ENCODE assay signal across 2 cellular contexts in the genomic region with DNA sequence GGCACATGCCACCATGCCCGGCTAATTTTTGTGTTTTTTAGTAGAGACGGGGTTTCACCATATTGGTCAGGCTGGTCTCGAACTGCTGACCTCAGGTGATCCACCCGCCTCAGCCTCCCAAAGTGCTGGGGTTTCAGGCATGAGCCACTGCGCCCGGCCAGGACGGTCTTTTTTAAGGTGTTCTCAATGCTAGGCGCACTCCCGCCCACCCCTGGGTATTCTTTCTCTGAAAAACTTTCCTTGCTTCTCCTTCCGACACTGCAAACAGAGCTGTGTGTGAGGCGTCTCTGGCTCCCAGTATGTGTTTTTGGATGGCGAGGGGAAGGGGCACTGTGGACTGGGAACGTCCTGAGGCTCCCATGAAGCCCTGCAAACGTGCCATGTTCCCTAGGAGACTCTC. TPM values are rescaled to one million over a fixed set of nuclear protein-coding genes. Genes with fewer than 3 reads are reported as not detected.
"Had no signal": no experiment of that assay in that cellular context is flagged by ENCODE, and none has a peak within 500 bp of the region (broad histone marks: within the 10 kb centered on the region; RNA-seq: fewer than 3 reads in every experiment).

No MANE protein-coding gene starts in this region.

RNA-seq across cellular contexts. Expression of gene RASL10A, which starts 2.3 kb away (rescaled TPM):
- total RNA-seq: GM23248, H4 had no signal
